ENCODE assay signal across 8 cellular contexts in the genomic region with DNA sequence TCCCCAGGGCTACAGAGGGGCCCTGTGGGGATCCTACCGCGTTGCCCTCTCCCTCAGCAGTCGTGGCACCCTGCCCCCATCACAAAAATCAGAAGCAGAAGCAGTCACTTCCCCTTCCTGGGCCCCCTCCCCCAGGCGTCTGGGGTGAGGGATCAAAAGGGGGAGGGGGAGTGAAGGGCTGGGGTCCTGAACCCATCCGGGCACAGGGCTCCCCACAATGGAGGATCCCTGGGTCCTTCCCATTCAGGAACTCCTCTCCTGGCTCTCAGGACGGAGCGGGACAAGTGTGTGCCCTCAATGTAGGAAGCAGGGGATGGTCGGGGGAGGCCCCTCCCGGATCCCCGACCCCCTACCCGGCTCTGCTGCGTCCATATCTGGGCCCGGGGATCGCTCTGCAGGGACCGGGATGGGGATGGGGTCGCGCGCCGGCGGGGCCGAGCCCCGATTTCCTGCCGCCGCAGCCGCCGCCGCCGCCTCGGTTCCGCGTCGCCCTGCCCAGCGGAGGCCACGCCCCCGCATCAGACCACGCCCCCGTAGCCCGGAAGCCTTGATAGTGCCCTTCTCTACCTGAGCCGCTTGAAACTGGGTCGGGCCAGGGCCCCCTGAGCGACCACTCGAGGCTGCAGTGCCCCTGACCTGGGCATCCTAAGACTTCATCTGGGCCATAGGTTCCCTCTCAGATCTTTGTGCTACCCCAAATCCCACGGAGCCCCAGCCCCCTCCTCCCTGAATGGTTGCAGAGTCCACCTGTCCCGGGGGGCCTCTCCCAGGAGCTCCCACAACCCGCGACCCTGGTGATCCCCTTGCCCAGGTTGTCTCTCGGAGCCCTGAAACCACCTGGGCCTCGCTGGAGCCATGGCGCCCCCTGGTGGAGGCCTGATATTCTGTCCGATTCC. TPM values are rescaled to one million over a fixed set of nuclear protein-coding genes. Genes with fewer than 3 reads are reported as not detected.
A peak's percentile ranks its signal among the peaks of the same experiment; 100 is the strongest.
DNase-seq lines count a peak whose midpoint lies in the region; ATAC-seq and TF ChIP-seq lines count a peak whose summit lies in the region.

A gene with protein sequence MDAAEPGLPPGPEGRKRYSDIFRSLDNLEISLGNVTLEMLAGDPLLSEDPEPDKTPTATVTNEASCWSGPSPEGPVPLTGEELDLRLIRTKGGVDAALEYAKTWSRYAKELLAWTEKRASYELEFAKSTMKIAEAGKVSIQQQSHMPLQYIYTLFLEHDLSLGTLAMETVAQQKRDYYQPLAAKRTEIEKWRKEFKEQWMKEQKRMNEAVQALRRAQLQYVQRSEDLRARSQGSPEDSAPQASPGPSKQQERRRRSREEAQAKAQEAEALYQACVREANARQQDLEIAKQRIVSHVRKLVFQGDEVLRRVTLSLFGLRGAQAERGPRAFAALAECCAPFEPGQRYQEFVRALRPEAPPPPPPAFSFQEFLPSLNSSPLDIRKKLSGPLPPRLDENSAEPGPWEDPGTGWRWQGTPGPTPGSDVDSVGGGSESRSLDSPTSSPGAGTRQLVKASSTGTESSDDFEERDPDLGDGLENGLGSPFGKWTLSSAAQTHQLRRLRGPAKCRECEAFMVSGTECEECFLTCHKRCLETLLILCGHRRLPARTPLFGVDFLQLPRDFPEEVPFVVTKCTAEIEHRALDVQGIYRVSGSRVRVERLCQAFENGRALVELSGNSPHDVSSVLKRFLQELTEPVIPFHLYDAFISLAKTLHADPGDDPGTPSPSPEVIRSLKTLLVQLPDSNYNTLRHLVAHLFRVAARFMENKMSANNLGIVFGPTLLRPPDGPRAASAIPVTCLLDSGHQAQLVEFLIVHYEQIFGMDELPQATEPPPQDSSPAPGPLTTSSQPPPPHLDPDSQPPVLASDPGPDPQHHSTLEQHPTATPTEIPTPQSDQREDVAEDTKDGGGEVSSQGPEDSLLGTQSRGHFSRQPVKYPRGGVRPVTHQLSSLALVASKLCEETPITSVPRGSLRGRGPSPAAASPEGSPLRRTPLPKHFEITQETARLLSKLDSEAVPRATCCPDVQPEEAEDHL (minus strand): TSS at position 500 of the 896 bp plus-strand sequence. CDS start 128 bp downstream, at position 372.

- peak within 1 kb of the TSS; percentile 24 for H2BK5ac ChIP-seq in trophoblast cell (ENCODE audit: low read depth, low read length, poor library complexity)

- no CpG with 5 or more reads among the region's 50 CpGs for WGBS in trophoblast cell (ENCODE audit: extremely low coverage, insufficient coverage, insufficient read length)
- WGBS in upper lobe of left lung, 2 donors: 0% methylated on average over 1 to 21 of the region's 50 CpGs

- H3K9me3 ChIP-seq in Karpas-422 (ENCODE audit: low read length): no peaks in the 10 kb centered on the region
- H3K9me3 ChIP-seq in trophoblast cell (ENCODE audit: insufficient read depth, low read depth, low read length): no peaks in the 10 kb centered on the region
- no peaks in the 10 kb centered on the region for H3K9me3 ChIP-seq in upper lobe of left lung

- TF ChIP-seq POLR2A in upper lobe of left lung (IDR thresholded peaks at IDR 0.05): peak; percentile 14 to 88 (median 64)

- H3K27ac ChIP-seq in Karpas-422 (ENCODE audit: low read length) (peak within 1 kb of the TSS; percentile 87), trophoblast cell (ENCODE audit: low read depth, low read length) (peak within 1 kb of the TSS; percentile 55), upper lobe of left lung (peak within 1 kb of the TSS; percentile 83 to 93 (median 91))

- H4K91ac ChIP-seq in trophoblast cell (ENCODE audit: low read depth, low read length): peak within 1 kb of the TSS; percentile 40

- H3K27me3 ChIP-seq in Karpas-422 (ENCODE audit: low read length): no peaks in the 10 kb centered on the region
- no peaks in the 10 kb centered on the region for H3K27me3 ChIP-seq in trophoblast cell (ENCODE audit: insufficient read depth, low read length)
- H3K27me3 ChIP-seq in upper lobe of left lung: no peaks in the 10 kb centered on the region

- H3K18ac ChIP-seq in trophoblast cell (ENCODE audit: low read length): peak within 1 kb of the TSS; percentile 18

- ATAC-seq in GM21717 (IDR thresholded peaks at IDR 0.05; ENCODE audit: unreplicated experiment) (peak; percentile 64), Right ventricle myocardium superior (ENCODE audit: poor library complexity) (peak; percentile 90), upper lobe of left lung (ENCODE audit: low FRiP score in 2 of 2) (peak; percentile 80 to 94)

- DNase-seq in DMS79 treated with DMSO at 0.1 percent for 48 hours (lab: John Stamatoyannopoulos, UW) (peak; percentile 79), Karpas-422 (peak; percentile 95), SKM-1 (lab: John Stamatoyannopoulos, UW; ENCODE audit: unreplicated experiment) (peak; percentile 79), Right ventricle myocardium superior (peak; percentile 90), trophoblast cell (peak; percentile 74 to 84), upper lobe of left lung (peak; percentile 87 to 98)
- DNase-seq in activated naive CD4-positive, alpha-beta T cell treated with anti-CD3 and anti-CD28 coated beads, Interleukin-2, amount 50 U/mL, for 16 hours: peak; percentile 84

- intact Hi-C loops in Right ventricle myocardium superior (cut with DNase I): loop anchor here (2.0 kb wide), 1 partner anchor 111 kb away; no protein-coding TSS in a partner anchor

- H2AFZ ChIP-seq in Karpas-422 (ENCODE audit: low read length) (no peak within 1 kb of the TSS; the same call in 1 of the 2 replicates), trophoblast cell (ENCODE audit: insufficient read depth, low read length, poor library complexity) (peak within 1 kb of the TSS; percentile 53)

- no peaks in the 10 kb centered on the region for H3K9me2 ChIP-seq in Karpas-422 (replicated peaks; ENCODE audit: insufficient read depth, low read length)

- peak within 1 kb of the TSS; percentile 73 for H4K8ac ChIP-seq in trophoblast cell (ENCODE audit: low read depth, low read length)

- H3K4me3 ChIP-seq in Karpas-422 (ENCODE audit: low read length) (peak within 1 kb of the TSS; percentile 89), trophoblast cell (ENCODE audit: low read depth, low read length) (peak within 1 kb of the TSS; percentile 85), upper lobe of left lung (peak within 1 kb of the TSS; percentile 79 to 99 (median 90))

- peak; percentile 78 to 87 (median 84) for TF ChIP-seq CTCF in upper lobe of left lung (IDR thresholded peaks at IDR 0.05)

- peak within 1 kb of the TSS; percentile 15 for H2BK120ac ChIP-seq in trophoblast cell (ENCODE audit: insufficient read depth, low read length, poor library complexity)

- H3K14ac ChIP-seq in trophoblast cell (ENCODE audit: low read length): peak within 1 kb of the TSS; percentile 86

- peak within 1 kb of the TSS; percentile 32 for H2AK5ac ChIP-seq in trophoblast cell (ENCODE audit: low read length)

- peak within 1 kb of the TSS; percentile 20 for H4K12ac ChIP-seq in trophoblast cell (ENCODE audit: low read depth, low read length)

- TF ChIP-seq EP300 in upper lobe of left lung (IDR thresholded peaks at IDR 0.05): no peak

- no peaks in the 10 kb centered on the region for H4K20me1 ChIP-seq in Karpas-422 (ENCODE audit: insufficient read depth, low read depth, low read length)

- peaks cover 11% of the 10 kb centered on the region for H3K79me1 ChIP-seq in trophoblast cell (ENCODE audit: low read length)

- H3K9ac ChIP-seq in Karpas-422 (ENCODE audit: low read length) (peak within 1 kb of the TSS; percentile 93), trophoblast cell (ENCODE audit: low read length) (peak within 1 kb of the TSS; percentile 83)

- H3K4me1 ChIP-seq in Karpas-422 (ENCODE audit: low read length) (peaks cover 16% of the 10 kb centered on the region), trophoblast cell (ENCODE audit: control insufficient read depth in 1 of 2, insufficient read depth in 2 of 2, low read length in 2 of 2) (peaks cover 3 to 5% of the 10 kb centered on the region in 2 experiments), upper lobe of left lung (peaks cover 8 to 24% (median 11%) of the 10 kb centered on the region in 4 donors)

- H3K4me2 ChIP-seq in Karpas-422 (ENCODE audit: low read depth, low read length, poor library complexity, severe bottlenecking) (peak within 1 kb of the TSS; percentile 89), trophoblast cell (ENCODE audit: low read length) (peak within 1 kb of the TSS; percentile 98)

- H3K4ac ChIP-seq in trophoblast cell (ENCODE audit: low read depth, low read length): peak within 1 kb of the TSS; percentile 49

- H3K79me2 ChIP-seq in Karpas-422 (ENCODE audit: low read length): peaks cover 20% of the 10 kb centered on the region
- peaks cover 2% of the 10 kb centered on the region for H3K79me2 ChIP-seq in trophoblast cell (ENCODE audit: control insufficient read depth, insufficient read depth, low read length, poor library complexity)

- peaks cover 18% of the 10 kb centered on the region for H3K36me3 ChIP-seq in Karpas-422 (ENCODE audit: insufficient read depth, low read length)
- peaks cover 46% of the 10 kb centered on the region in 2 experiments for H3K36me3 ChIP-seq in trophoblast cell (ENCODE audit: control insufficient read depth in 1 of 2, insufficient read depth in 2 of 2, low read length in 2 of 2)
- peaks cover 21 to 52% (median 40%) of the 10 kb centered on the region in 4 donors for H3K36me3 ChIP-seq in upper lobe of left lung

- no peak within 1 kb of the TSS for H3K23ac ChIP-seq in trophoblast cell (ENCODE audit: low read length)

- no peak within 1 kb of the TSS for H2BK12ac ChIP-seq in trophoblast cell (ENCODE audit: low read length)

RNA-seq across cellular contexts. Expression of the gene that starts here (rescaled TPM):
- 24.3 and 55.8 TPM in 2 replicates for total RNA-seq in Karpas-422 (2014; rRNA removed; shearing (Covaris generic); ENCODE audit: low replicate concordance)
- total RNA-seq in Right ventricle myocardium superior (3.0 TPM), upper lobe of left lung (100 to 1,000 TPM in 1 of 6 donors, 10 to 100 TPM in 5; 20.8 to 109 (median 49.1) TPM)
- 15.7 and 17.3 TPM in 2 replicates for polyA plus RNA-seq in trophoblast cell (2013)

Comparison
In these comparisons a context has a peak if more than half of its experiments do, and no peak if none do; other contexts are left out.
1. Peak in every context shown above with its lines: DNase-seq, ATAC-seq, H3K4me3 ChIP-seq and H3K27ac ChIP-seq.